8 cellular contexts compared by ENCODE assay signal in genomic region chr6:134517145-134517658, GRCh38.
DNase-seq lines count a peak whose midpoint lies in the region; ATAC-seq and TF ChIP-seq lines count a peak whose summit lies in the region.

No MANE protein-coding gene starts in this region.

- peak overlapping the region; percentile 14 for H3K9ac ChIP-seq in mammary epithelial cell (ENCODE audit: insufficient read depth, low read length)

- in situ Hi-C loops in mammary epithelial cell (cut with MboI; ENCODE audit: low sequenced_read_pairs in 2 of 2) = loop anchor here in 1 of 2 donors (10.0 kb wide), 1 partner anchor 342 kb away; no protein-coding TSS in a partner anchor

- peak overlapping the region; percentile 72 for H2AFZ ChIP-seq in mammary epithelial cell (ENCODE audit: low read depth, low read length)

- H3K27me3 ChIP-seq in mammary epithelial cell (ENCODE audit: insufficient read depth, low read length) (no peaks in the 10 kb centered on the region), layer of hippocampus (ENCODE audit: control insufficient read depth, insufficient read depth, low read length) (no peaks in the 10 kb centered on the region), testis (no peaks in the 10 kb centered on the region)

- H3K36me3 Mint-ChIP-seq in activated T-helper 1 cell treated with anti-CD3 and anti-CD28 coated beads, Interleukin-12 subunit alpha, Interleukin-12 subunit beta, Interleukin-2, Interleukin-4 antibody, amounts not matched to agents 30 ng/mL and 10 ng/mL and 1 ng/mL, durations not matched to agents 14 hours and 24 hours and 36 hours (ENCODE audit: low read depth) = peaks cover 1% of the 10 kb centered on the region

- H3K27me3 Mint-ChIP-seq in activated T-helper 1 cell treated with anti-CD3 and anti-CD28 coated beads, Interleukin-12 subunit alpha, Interleukin-12 subunit beta, Interleukin-2, Interleukin-4 antibody, amounts not matched to agents 30 ng/mL and 10 ng/mL and 1 ng/mL, durations not matched to agents 14 hours and 24 hours and 36 hours (ENCODE audit: insufficient read depth) = no peaks in the 10 kb centered on the region

- ATAC-seq in HG02840 (IDR thresholded peaks at IDR 0.05; ENCODE audit: low FRiP score, unreplicated experiment) = no peak

- H3K4me3 ChIP-seq in NB4 (ENCODE audit: low read depth, low read length) (peak overlapping the region; percentile 71), mammary epithelial cell (replicated peaks in 1 of 3; ENCODE audit: insufficient read depth in 1 of 3, low read depth in 2 of 3, low read length in 3 of 3) (no peak overlapping the region), testis (no peak overlapping the region)

- H3K27ac ChIP-seq in mammary epithelial cell (ENCODE audit: insufficient read depth, low read depth, low read length) (peak overlapping the region; percentile 18), layer of hippocampus (ENCODE audit: low read depth, low read length) (peak overlapping the region; percentile 4), testis (peak overlapping the region in 1 of 2 donors; percentile 11)

- no peak overlapping the region for H3K4me3 Mint-ChIP-seq in activated T-helper 1 cell treated with anti-CD3 and anti-CD28 coated beads, Interleukin-12 subunit alpha, Interleukin-12 subunit beta, Interleukin-2, Interleukin-4 antibody, amounts not matched to agents 30 ng/mL and 10 ng/mL and 1 ng/mL, durations not matched to agents 14 hours and 24 hours and 36 hours

- CTCF ChIA-PET in mammary epithelial cell (lab: Charles Lee; ENCODE audit: low non-redundant PET) = interaction anchor here (0.5 to 0.7 kb wide), 2 partner anchors 8 to 127 kb away, joined by 4 to 8 read pairs; no protein-coding TSS in a partner anchor

- H3K36me3 ChIP-seq in mammary epithelial cell (ENCODE audit: insufficient read depth, low read length) (no peaks in the 10 kb centered on the region), testis (ENCODE audit: low read depth, missing control alignments) (no peaks in the 10 kb centered on the region)

- dilution Hi-C loops in mammary epithelial cell (cut with HindIII; ENCODE audit: low sequenced_read_pairs) = no loop called here

- no peaks in the 10 kb centered on the region for H3K9me3 Mint-ChIP-seq in activated T-helper 1 cell treated with anti-CD3 and anti-CD28 coated beads, Interleukin-12 subunit alpha, Interleukin-12 subunit beta, Interleukin-2, Interleukin-4 antibody, amounts not matched to agents 30 ng/mL and 10 ng/mL and 1 ng/mL, durations not matched to agents 14 hours and 24 hours and 36 hours

- H3K79me2 ChIP-seq in mammary epithelial cell (ENCODE audit: insufficient read depth, low read length) = no peaks in the 10 kb centered on the region

- H4K20me1 ChIP-seq in mammary epithelial cell (ENCODE audit: insufficient read depth, low read length) = no peaks in the 10 kb centered on the region

- peak overlapping the region; percentile 57 for H3K4me2 ChIP-seq in mammary epithelial cell (ENCODE audit: insufficient read depth, low read depth, low read length)

- WGBS in mammary epithelial cell (ENCODE audit: low coverage, missing lambda C conversion rate) = 0% methylated on average over 9 of the region's 9 CpGs
- 9 to 11% methylated on average over 9 of the region's 9 CpGs for WGBS in testis, 2 donors

- TF ChIP-seq POLR2A in NB4 (IDR thresholded peaks at IDR 0.05; ENCODE audit: extremely low read depth, insufficient read length) = peak; percentile 42
- TF ChIP-seq POLR2A in testis (IDR thresholded peaks at IDR 0.05) = no peak

- intact Hi-C loops in mammary epithelial cell (cut with micrococcal nuclease) = no loop called here
- intact Hi-C loops in testis (cut with DNase I; ENCODE audit: low total_unique reads) = no loop called here
- intact Hi-C loops in activated T-helper 1 cell treated with anti-CD3 and anti-CD28 coated beads, Interleukin-12 subunit alpha, Interleukin-12 subunit beta, Interleukin-2, Interleukin-4 antibody, amounts not matched to agents 30 ng/mL and 10 ng/mL and 1 ng/mL, durations not matched to agents 14 hours and 24 hours and 36 hours (cut with micrococcal nuclease) = loop anchor here (5.0 kb wide), 1 partner anchor 340 kb away; no protein-coding TSS in a partner anchor

- no peak overlapping the region for H3K27ac Mint-ChIP-seq in activated T-helper 1 cell treated with anti-CD3 and anti-CD28 coated beads, Interleukin-12 subunit alpha, Interleukin-12 subunit beta, Interleukin-2, Interleukin-4 antibody, amounts not matched to agents 30 ng/mL and 10 ng/mL and 1 ng/mL, durations not matched to agents 14 hours and 24 hours and 36 hours

- BruUV-seq in mammary epithelial cell (replicated peaks; lab: Mats Ljungman, UMichigan) = no TSS peak

- H3K4me1 Mint-ChIP-seq in activated T-helper 1 cell treated with anti-CD3 and anti-CD28 coated beads, Interleukin-12 subunit alpha, Interleukin-12 subunit beta, Interleukin-2, Interleukin-4 antibody, amounts not matched to agents 30 ng/mL and 10 ng/mL and 1 ng/mL, durations not matched to agents 14 hours and 24 hours and 36 hours (ENCODE audit: low read depth) = peaks cover 38% of the 10 kb centered on the region

- H3K9me3 ChIP-seq in mammary epithelial cell (replicated peaks; ENCODE audit: insufficient read depth, low read length) (no peaks in the 10 kb centered on the region), testis (no peaks in the 10 kb centered on the region)

- H3K4me1 ChIP-seq in mammary epithelial cell (ENCODE audit: insufficient read depth, low read length) (peaks cover 35% of the 10 kb centered on the region), testis (peaks cover 16% of the 10 kb centered on the region)

- DNase-seq in AG09319 (ENCODE audit: extremely low read depth, low read depth) = peak; percentile 28
- DNase-seq in NB4 (ENCODE audit: low read depth) = peak; percentile 94
- DNase-seq in mammary epithelial cell = peak; percentile 78
- DNase-seq in testis = peak; percentile 77
- no peak for DNase-seq in activated T-helper 1 cell treated with anti-CD3 and anti-CD28 coated beads, Interleukin-12 subunit alpha, Interleukin-12 subunit beta, Interleukin-2, Interleukin-4 antibody, amounts not matched to agents 30 ng/mL and 10 ng/mL and 1 ng/mL, durations not matched to agents 14 hours and 24 hours and 36 hours (ENCODE audit: low spot score)
- no peak for DNase-seq in stimulated activated CD4-positive, alpha-beta T cell treated with anti-CD3 and anti-CD28 coated beads, Interleukin-2, amount 100 ng/mL, for 24 hours

- TF ChIP-seq CTCF in AG09319 (IDR thresholded peaks at IDR 0.05; ENCODE audit: low read depth, low read length) (no peak), NB4 (IDR thresholded peaks at IDR 0.05; ENCODE audit: low read depth, low read length) (no peak), mammary epithelial cell (conservative IDR thresholded peaks at IDR 0.05 in 1 of 2, IDR thresholded peaks at IDR 0.05 in 1 of 2; ENCODE audit: extremely low read depth in 1 of 2, insufficient read depth in 1 of 2, low read depth in 1 of 2, low read length in 2 of 2) (no peak), testis (IDR thresholded peaks at IDR 0.05) (no peak)

Comparison
In these comparisons a context has a peak if more than half of its experiments do, and no peak if none do; other contexts are left out.
1. DNase-seq: peak in AG09319 (single experiment), NB4 (single experiment), mammary epithelial cell (single experiment) and testis (single experiment); none in activated T-helper 1 cell treated with anti-CD3 and anti-CD28 coated beads, Interleukin-12 subunit alpha, Interleukin-12 subunit beta, Interleukin-2, Interleukin-4 antibody, amounts not matched to agents 30 ng/mL and 10 ng/mL and 1 ng/mL, durations not matched to agents 14 hours and 24 hours and 36 hours (single experiment) and stimulated activated CD4-positive, alpha-beta T cell treated with anti-CD3 and anti-CD28 coated beads, Interleukin-2, amount 100 ng/mL, for 24 hours (0 of 2).